15 cellular contexts compared by ENCODE assay signal in genomic region chr6:14091329-14091978, GRCh38. TPM values are rescaled to one million over a fixed set of nuclear protein-coding genes. Genes with fewer than 3 reads are reported as not detected.
DNase-seq lines count a peak whose midpoint lies in the region; ATAC-seq, FAIRE-seq and TF ChIP-seq lines count a peak whose summit lies in the region.
"Had no signal": no experiment of that assay in that cellular context is flagged by ENCODE, and none has a peak within 500 bp of the region (broad histone marks: within the 10 kb centered on the region; RNA-seq: fewer than 3 reads in every experiment).

No MANE protein-coding gene starts in this region.

- peaks cover 10% of the 10 kb centered on the region for H3K36me3 Mint-ChIP-seq in MCF 10A (ENCODE audit: insufficient read depth, unreplicated experiment)

- H3K27me3 ChIP-seq in MM.1S (replicated peaks; ENCODE audit: insufficient read depth, low read length): peaks cover 32% of the 10 kb centered on the region
- H3K27me3 ChIP-seq: BLaER1 had no signal

- no peak for FAIRE-seq in HTR-8/SVneo (lab: Jason Lieb, UNC)

- POLR2A ChIA-PET in MCF 10A (lab: Yijun Ruan, JAX): no interaction called here

- no peak overlapping the region for H3K27ac Mint-ChIP-seq in MCF 10A (ENCODE audit: low read depth, unreplicated experiment)
- H3K27ac Mint-ChIP-seq: GM23338 had no signal

- H3K79me2 ChIP-seq in MM.1S (ENCODE audit: low read length): no peaks in the 10 kb centered on the region

- ATAC-seq in HG02870 (IDR thresholded peaks at IDR 0.05; ENCODE audit: unreplicated experiment) (peak; percentile 25), mucosa of descending colon (peak; percentile 30)
- ATAC-seq: GM23338 had no signal

- H3K36me3 ChIP-seq in mucosa of descending colon (ENCODE audit: low read depth): no peaks in the 10 kb centered on the region
- H3K36me3 ChIP-seq in MM.1S (replicated peaks; ENCODE audit: insufficient read depth, low read length): no peaks in the 10 kb centered on the region
- H3K36me3 ChIP-seq: BLaER1 had no signal

- CTCF ChIA-PET in MCF 10A (lab: Yijun Ruan, JAX): no interaction called here

- H3K4me2 ChIP-seq in MM.1S (ENCODE audit: low read depth, low read length): no peak overlapping the region
- H3K4me2 ChIP-seq: BLaER1, GM23338 had no signal

- H3K4me3 ChIP-seq in GM12865 (ENCODE audit: low read depth, low read length) (no peak overlapping the region), mucosa of descending colon (no peak overlapping the region), MM.1S (ENCODE audit: low read length) (no peak overlapping the region)
- H3K4me3 ChIP-seq: BLaER1, GM23338 had no signal

- no peaks in the 10 kb centered on the region for H3K9me3 Mint-ChIP-seq in MCF 10A (ENCODE audit: unreplicated experiment)

- H3K4me3 Mint-ChIP-seq in MCF 10A (ENCODE audit: unreplicated experiment): no peak overlapping the region
- H3K4me3 Mint-ChIP-seq: GM23338 had no signal

- BruUV-seq in MCF 10A (replicated peaks; lab: Mats Ljungman, UMichigan): no TSS peak

- no peaks in the 10 kb centered on the region for H3F3A ChIP-seq in MM.1S (ENCODE audit: insufficient read depth, low read length)

- H2AFZ ChIP-seq in MM.1S (ENCODE audit: low read length): no peak overlapping the region
- H2AFZ ChIP-seq: GM23338 had no signal

- H3K27me3 Mint-ChIP-seq in MCF 10A (ENCODE audit: insufficient read depth, unreplicated experiment): no peaks in the 10 kb centered on the region

- intact Hi-C loops in mucosa of descending colon (cut with DNase I, micrococcal nuclease): no loop called here
- intact Hi-C loops in MCF 10A (cut with micrococcal nuclease): no loop called here

- no peaks in the 10 kb centered on the region for H3K9me2 ChIP-seq in MM.1S (replicated peaks; ENCODE audit: insufficient read depth, low read length)

- TF ChIP-seq CTCF in GM12865 (IDR thresholded peaks at IDR 0.05; ENCODE audit: insufficient read depth, low read depth, low read length, missing control alignments) (no peak), VCaP (conservative IDR thresholded peaks at IDR 0.05) (no peak), mucosa of descending colon (IDR thresholded peaks at IDR 0.05) (no peak), MCF 10A (IDR thresholded peaks at IDR 0.05; ENCODE audit: unreplicated experiment) (no peak), MM.1S (IDR thresholded peaks at IDR 0.05; ENCODE audit: low read length) (no peak)

- H3K4me1 Mint-ChIP-seq in MCF 10A (ENCODE audit: insufficient read depth, unreplicated experiment): peaks cover 16% of the 10 kb centered on the region

- no peaks in the 10 kb centered on the region for H4K20me1 ChIP-seq in MM.1S (ENCODE audit: insufficient read depth, low read length)
- H4K20me1 ChIP-seq: BLaER1 had no signal

- DNase-seq in GM12865 (ENCODE audit: low read depth): peak; percentile 59
- DNase-seq in mucosa of descending colon: peak in 1 of 3 donors; percentile 29
- no peak for DNase-seq in HTR-8/SVneo (ENCODE audit: insufficient read length, low spot score)
- DNase-seq in DMS114 treated with DMSO at 0.1 percent for 48 hours (lab: John Stamatoyannopoulos, UW; ENCODE audit: unreplicated experiment): no peak
- DNase-seq in MCF 10A (ENCODE audit: unreplicated experiment): no peak
- no peak for DNase-seq in MM.1S
- DNase-seq: KBM-7, NCI-H1105 treated with DMSO at 0.1 percent for 48 hours, NCI-H1930, NCI-H2171 treated with DMSO at 0.1 percent for 48 hours, RPMI8226 had no signal

- no peaks in the 10 kb centered on the region for H3K4me1 ChIP-seq in mucosa of descending colon (ENCODE audit: low read depth)
- no peaks in the 10 kb centered on the region for H3K4me1 ChIP-seq in MM.1S (ENCODE audit: low read length)

- H3K27ac ChIP-seq in VCaP (peak overlapping the region; percentile 53; the same call in 1 of the 2 replicates), MM.1S (ENCODE audit: low read length) (no peak overlapping the region)
- H3K27ac ChIP-seq: BLaER1 had no signal

- no peaks in the 10 kb centered on the region for H3K9me3 ChIP-seq in mucosa of descending colon
- no peaks in the 10 kb centered on the region for H3K9me3 ChIP-seq in MM.1S (replicated peaks; ENCODE audit: insufficient read depth, low read length)
- H3K9me3 ChIP-seq: BLaER1 had no signal

- H3K9ac ChIP-seq in MM.1S (ENCODE audit: low read length): no peak overlapping the region
- H3K9ac ChIP-seq: BLaER1 had no signal

RNA-seq across cellular contexts. Expression of gene CD83, which starts 26.1 kb away (rescaled TPM):
- total RNA-seq in mucosa of descending colon (1 to 10 TPM; 1.4 to 2.5 (median 2.2) TPM), MCF 10A (2022) (1.7 and 2.6 TPM in 2 replicates)
